Comparison of ENCODE assay signal across 19 cellular contexts in genomic region chr7:156038345-156038744, GRCh38.
A peak's percentile ranks its signal among the peaks of the same experiment; 100 is the strongest.
DNase-seq lines count a peak whose midpoint lies in the region; ATAC-seq and TF ChIP-seq lines count a peak whose summit lies in the region.
"Had no signal": no experiment of that assay in that cellular context is flagged by ENCODE, and none has a peak within 500 bp of the region (broad histone marks: within the 10 kb centered on the region; RNA-seq: fewer than 3 reads in every experiment).

No MANE protein-coding gene starts in this region.

- no peak overlapping the region for H2AFZ ChIP-seq in neural progenitor cell (replicated peaks)

- H3F3A ChIP-seq in neural progenitor cell (ENCODE audit: low read depth) = no peaks in the 10 kb centered on the region

- TF ChIP-seq RAD21 in Ishikawa (IDR thresholded peaks at IDR 0.05; ENCODE audit: low read depth) = no peak

- H3K36me3 ChIP-seq in BLaER1 (no peaks in the 10 kb centered on the region), neural progenitor cell (no peaks in the 10 kb centered on the region)

- no peaks in the 10 kb centered on the region for H3K79me2 ChIP-seq in neural progenitor cell (ENCODE audit: low read depth)

- intact Hi-C loops in Right ventricle myocardium superior (cut with DNase I) = no loop called here

- no peak overlapping the region for H3K4me3 Mint-ChIP-seq in neural progenitor cell
- H3K4me3 Mint-ChIP-seq: CD8-positive, alpha-beta T cell; H9 had no signal

- no peak for TF ChIP-seq CTCF in neural progenitor cell (IDR thresholded peaks at IDR 0.05)

- H3K27ac ChIP-seq in BLaER1 = no peak overlapping the region
- H3K27ac ChIP-seq in neural progenitor cell = no peak overlapping the region
- H3K27ac ChIP-seq: C4-2B had no signal

- peaks cover 5% of the 10 kb centered on the region; the same call in 1 of the 2 replicates for H3K9me3 ChIP-seq in BLaER1
- H3K9me3 ChIP-seq in neural progenitor cell (ENCODE audit: low read depth) = peaks cover 3% of the 10 kb centered on the region

- H3K9ac ChIP-seq in BLaER1 (no peak overlapping the region), neural progenitor cell (no peak overlapping the region)

- no peaks in the 10 kb centered on the region for H3K4me1 Mint-ChIP-seq in neural progenitor cell

- TF ChIP-seq EP300 in Ishikawa (IDR thresholded peaks at IDR 0.05; ENCODE audit: borderline replicate concordance) = no peak

- peaks cover 64% of the 10 kb centered on the region for H3K4me1 ChIP-seq in BLaER1
- H3K4me1 ChIP-seq in neural progenitor cell = no peaks in the 10 kb centered on the region

- no peaks in the 10 kb centered on the region for H3K9me3 Mint-ChIP-seq in neural progenitor cell
- H3K9me3 Mint-ChIP-seq: CD8-positive, alpha-beta T cell; H9 had no signal

- H3K27me3 ChIP-seq in BLaER1 (0 out of 2 replicates have a peak, but pooled peaks cover 4% of the 10 kb centered on the region), neural progenitor cell (no peaks in the 10 kb centered on the region)

- no peaks in the 10 kb centered on the region for H3K36me3 Mint-ChIP-seq in neural progenitor cell
- H3K36me3 Mint-ChIP-seq: CD8-positive, alpha-beta T cell had no signal

- no peak for ATAC-seq in Right ventricle myocardium superior (ENCODE audit: poor library complexity)
- no peak for ATAC-seq in GM21717 (IDR thresholded peaks at IDR 0.05; ENCODE audit: unreplicated experiment)
- ATAC-seq: CD8-positive, alpha-beta T cell; HepG2 had no signal

- peaks cover 2% of the 10 kb centered on the region for H3K27me3 Mint-ChIP-seq in neural progenitor cell (ENCODE audit: insufficient read depth, low read depth)

- no peaks in the 10 kb centered on the region for H4K20me1 ChIP-seq in BLaER1
- H4K20me1 ChIP-seq in neural progenitor cell (ENCODE audit: low read depth) = no peaks in the 10 kb centered on the region

- H3K27ac Mint-ChIP-seq in neural progenitor cell = no peak overlapping the region
- H3K27ac Mint-ChIP-seq: CD8-positive, alpha-beta T cell; H9 had no signal

- DNase-seq in iPS-NIHi11 (ENCODE audit: low spot score) = peak; percentile 34
- peak; percentile 49 for DNase-seq in neural progenitor cell (ENCODE audit: low spot score)
- no peak for DNase-seq in Right ventricle myocardium superior
- DNase-seq in kidney tubule cell (ENCODE audit: low spot score) = no peak
- no peak for DNase-seq in mucosa of gallbladder (ENCODE audit: low spot score)
- DNase-seq: 8988T; ACHN; CD8-positive, alpha-beta T cell; COR-L47; DMS153; EL; GDM1; GOT3; H9 had no signal

- peak overlapping the region; percentile 70 for H3K4me2 ChIP-seq in BLaER1
- no peak overlapping the region for H3K4me2 ChIP-seq in neural progenitor cell

- H3K4me3 ChIP-seq in BLaER1 (no peak overlapping the region), neural progenitor cell (no peak overlapping the region)

TF ChIP-seq in Ishikawa, 13 proteins besides CTCF, POLR2A, EP300 and RAD21:
- TF ChIP-seq MAX (IDR thresholded peaks at IDR 0.05) = no peak
- no peak for TF ChIP-seq CREB1 (IDR thresholded peaks at IDR 0.05; ENCODE audit: low read depth)
- TF ChIP-seq EGR1 (IDR thresholded peaks at IDR 0.05) = no peak
- peak; percentile 52 for TF ChIP-seq REST (IDR thresholded peaks at IDR 0.05; ENCODE audit: low read depth)
- TF ChIP-seq TEAD4 (IDR thresholded peaks at IDR 0.05) = no peak
TF ChIP-seq in Ishikawa: peak in this region for 1.

Comparison
In these comparisons a context has a peak if more than half of its experiments do, and no peak if none do; other contexts are left out.
1. DNase-seq: peak in iPS-NIHi11 (single experiment) and neural progenitor cell (single experiment); none in Right ventricle myocardium superior (single experiment), kidney tubule cell (single experiment) and mucosa of gallbladder (single experiment).